Comparison of ENCODE assay signal across 15 cellular contexts in genomic region chr3:46998852-46999515, GRCh38. TPM values are rescaled to one million over a fixed set of nuclear protein-coding genes. Genes with fewer than 3 reads are reported as not detected.
A peak's percentile ranks its signal among the peaks of the same experiment; 100 is the strongest.
DNase-seq lines count a peak whose midpoint lies in the region; ATAC-seq, FAIRE-seq and TF ChIP-seq lines count a peak whose summit lies in the region.
"Had no signal": no experiment of that assay in that cellular context is flagged by ENCODE, and none has a peak within 500 bp of the region (broad histone marks: within the 10 kb centered on the region; RNA-seq: fewer than 3 reads in every experiment).

No MANE protein-coding gene starts in this region.

- H3K9me3 ChIP-seq in psoas muscle = no peaks in the 10 kb centered on the region
- H3K9me3 ChIP-seq: Peyer's patch, suprapubic skin had no signal

- peak; percentile 26 for FAIRE-seq in GM12891 (lab: Jason Lieb, UNC)
- FAIRE-seq: H54 had no signal

- no peak overlapping the region for H3K4me3 Mint-ChIP-seq in glutamatergic neuron (ENCODE audit: unreplicated experiment)
- H3K4me3 Mint-ChIP-seq: activated T-cell treated with anti-CD3 and anti-CD28 coated beads, Interleukin-2, amount 50 U/mL, for 72 hours had no signal

- no peak overlapping the region for H3K27ac ChIP-seq in psoas muscle
- H3K27ac ChIP-seq: suprapubic skin had no signal

- peaks cover 6% of the 10 kb centered on the region for H3K4me1 Mint-ChIP-seq in glutamatergic neuron (ENCODE audit: low read depth, unreplicated experiment)

- ATAC-seq in psoas muscle = peak in 1 of 4 donors; percentile 10

- TF ChIP-seq POLR2A in GM12891 (IDR thresholded peaks at IDR 0.05; ENCODE audit: low read depth, low read length) = no peak

- H3K9me3 Mint-ChIP-seq in glutamatergic neuron (ENCODE audit: unreplicated experiment) = peaks cover 2% of the 10 kb centered on the region
- H3K9me3 Mint-ChIP-seq: activated T-cell treated with anti-CD3 and anti-CD28 coated beads, Interleukin-2, amount 50 U/mL, for 72 hours had no signal

- intact Hi-C loops in psoas muscle (cut with DNase I) = loop anchor here (2.0 to 10.0 kb wide), 4 partner anchors 74 to 294 kb away; partner anchors contain the start of gene TMIE (in 1 of the 2)

- TF ChIP-seq CTCF in WI38 (IDR thresholded peaks at IDR 0.05; ENCODE audit: low read depth, low read length) = peak; percentile 1; the same call in 1 of the 2 replicates
- peak; percentile 9 for TF ChIP-seq CTCF in glutamatergic neuron (IDR thresholded peaks at IDR 0.05; ENCODE audit: partially characterized antibody, unreplicated experiment)
- no peak for TF ChIP-seq CTCF in psoas muscle (IDR thresholded peaks at IDR 0.05)

- H3K27ac Mint-ChIP-seq in glutamatergic neuron (ENCODE audit: unreplicated experiment) = no peak overlapping the region
- H3K27ac Mint-ChIP-seq: activated T-cell treated with anti-CD3 and anti-CD28 coated beads, Interleukin-2, amount 50 U/mL, for 72 hours had no signal

- no peaks in the 10 kb centered on the region for H3K36me3 Mint-ChIP-seq in glutamatergic neuron (ENCODE audit: unreplicated experiment)

- peaks cover 5% of the 10 kb centered on the region for H3K27me3 Mint-ChIP-seq in glutamatergic neuron (ENCODE audit: unreplicated experiment)

- WGBS in psoas muscle, 3 donors = 88 to 90% (median 88%) methylated on average over 18 to 22 of the region's 22 CpGs

- no peaks in the 10 kb centered on the region for H3K4me1 ChIP-seq in psoas muscle
- H3K4me1 ChIP-seq: suprapubic skin had no signal

- H3K36me3 ChIP-seq in psoas muscle (ENCODE audit: insufficient read depth in 1 of 2, low read depth in 1 of 2) = peaks cover 0 to 46% of the 10 kb centered on the region in 2 donors

- H3K4me3 ChIP-seq in WI38 (ENCODE audit: low read depth, low read length) (no peak overlapping the region), psoas muscle (no peak overlapping the region)
- H3K4me3 ChIP-seq: lung, Peyer's patch, skin epidermis, suprapubic skin had no signal

- DNase-seq in GM12891 (ENCODE audit: insufficient read length, low spot score) (peak; percentile 18), glutamatergic neuron (peak; percentile 23), psoas muscle (peak; percentile 9 to 45), epidermal melanocyte (ENCODE audit: insufficient read length, low spot score) (no peak), AML-193 (lab: John Stamatoyannopoulos, UW) (no peak), NCI-H1930 (lab: John Stamatoyannopoulos, UW) (no peak)
- DNase-seq: MM.1S, SW 1271 had no signal

- no peaks in the 10 kb centered on the region for H3K27me3 ChIP-seq in psoas muscle (ENCODE audit: insufficient read depth in 3 of 3, low read length in 2 of 3)
- H3K27me3 ChIP-seq: Peyer's patch, suprapubic skin had no signal

TF ChIP-seq in GM12891, 5 proteins besides CTCF, POLR2A, EP300 and RAD21:
- TF ChIP-seq POLR2AphosphoS5 (IDR thresholded peaks at IDR 0.05; ENCODE audit: low read depth, low read length) (no peak), POU2F2 (IDR thresholded peaks at IDR 0.05; ENCODE audit: low read depth, low read length) (no peak), PAX5 (IDR thresholded peaks at IDR 0.05; ENCODE audit: insufficient read depth, low read length, severe bottlenecking) (no peak), SPI1 (IDR thresholded peaks at IDR 0.05; ENCODE audit: low read depth, low read length) (no peak), TAF1 (IDR thresholded peaks at IDR 0.05; ENCODE audit: low read depth, low read length) (no peak)

RNA-seq across cellular contexts. Expression of gene NBEAL2, which starts 19.5 kb away (rescaled TPM):
- polyA plus RNA-seq in GM12891 (2012; ENCODE audit: low read depth, missing spikeins) = 53.4 TPM
- total RNA-seq in glutamatergic neuron (ENCODE audit: unreplicated experiment) (38.0 TPM), psoas muscle (10 to 100 TPM in 1 of 4 donors, 1 to 10 TPM in 3; 7.3 to 11.2 (median 7.7) TPM)
- 10 to 100 TPM in 1 of 3 donors, 1 to 10 TPM in 2; 5.4 to 13.0 (median 6.4) TPM for polyA plus RNA-seq in psoas muscle

RNA-seq across cellular contexts. Expression of gene CCDC12, which starts 22.4 kb away (rescaled TPM):
- 55.8 TPM for polyA plus RNA-seq in GM12891 (2012; ENCODE audit: low read depth, missing spikeins)
- total RNA-seq in glutamatergic neuron (ENCODE audit: unreplicated experiment) = 41.4 TPM
- 10 to 100 TPM; 25.1 to 36.4 (median 34.9) TPM for total RNA-seq in psoas muscle
- 10 to 100 TPM; 47.0 to 69.8 (median 55.5) TPM for polyA plus RNA-seq in psoas muscle

Comparison
In these comparisons a context has a peak if more than half of its experiments do, and no peak if none do; other contexts are left out.
1. DNase-seq: peak in GM12891 (single experiment), glutamatergic neuron (single experiment) and psoas muscle (2 of 2); none in epidermal melanocyte (single experiment), AML-193 (0 of 2) and NCI-H1930 (0 of 2).